ENCODE assay signal across 1 cellular context in genomic region chr7:94042381-94042780, GRCh38.
TF ChIP-seq lines count a peak whose summit lies in the region.

No MANE protein-coding gene starts in this region.

TF ChIP-seq in GM12878, 131 proteins besides CTCF, POLR2A, EP300 and RAD21 (continued from another document):
- TF ChIP-seq ZNF217 (IDR thresholded peaks at IDR 0.05) (0 out of 2 replicates have a peak, but pooled peaks have one; percentile 51), ESRRA (IDR thresholded peaks at IDR 0.05; ENCODE audit: low read length) (no peak), ZNF24 (IDR thresholded peaks at IDR 0.05) (no peak), RELB (IDR thresholded peaks at IDR 0.05; ENCODE audit: low read depth) (peak; percentile 30; the same call in 1 of the 2 replicates), EED (IDR thresholded peaks at IDR 0.05; ENCODE audit: low read depth) (no peak), POLR2AphosphoS5 (IDR thresholded peaks at IDR 0.05; ENCODE audit: low read length) (no peak), NBN (IDR thresholded peaks at IDR 0.05) (0 out of 2 replicates have a peak, but pooled peaks have one; percentile 36), SPI1 (IDR thresholded peaks at IDR 0.05; ENCODE audit: borderline replicate concordance, insufficient read depth, low read depth, low read length) (peak; percentile 97), MTA2 (IDR thresholded peaks at IDR 0.05; ENCODE audit: low read depth) (peak; percentile 60), MEF2B (IDR thresholded peaks at IDR 0.05; ENCODE audit: partially characterized antibody, poor library complexity, severe bottlenecking) (peak; percentile 63), ZBTB4 (CRISPR knock-in tag; IDR thresholded peaks at IDR 0.05) (no peak), SREBF2 (IDR thresholded peaks at IDR 0.05; ENCODE audit: low read length) (no peak), IKZF2 (IDR thresholded peaks at IDR 0.05) (peak; percentile 59 to 62; a peak in 2 of 4 replicates), NFIC (IDR thresholded peaks at IDR 0.05; ENCODE audit: low read depth, low read length) (0 out of 2 replicates have a peak, but pooled peaks have one; percentile 25), DPF2 (IDR thresholded peaks at IDR 0.05) (0 out of 2 replicates have a peak, but pooled peaks have one; percentile 64), CBFB (IDR thresholded peaks at IDR 0.05; ENCODE audit: low read depth) (no peak), EZH2 (IDR thresholded peaks at IDR 0.05; ENCODE audit: borderline replicate concordance, control insufficient read depth, low read depth, low read length) (no peak), HDAC2 (IDR thresholded peaks at IDR 0.05) (no peak)
- TF ChIP-seq, protein P1, sequence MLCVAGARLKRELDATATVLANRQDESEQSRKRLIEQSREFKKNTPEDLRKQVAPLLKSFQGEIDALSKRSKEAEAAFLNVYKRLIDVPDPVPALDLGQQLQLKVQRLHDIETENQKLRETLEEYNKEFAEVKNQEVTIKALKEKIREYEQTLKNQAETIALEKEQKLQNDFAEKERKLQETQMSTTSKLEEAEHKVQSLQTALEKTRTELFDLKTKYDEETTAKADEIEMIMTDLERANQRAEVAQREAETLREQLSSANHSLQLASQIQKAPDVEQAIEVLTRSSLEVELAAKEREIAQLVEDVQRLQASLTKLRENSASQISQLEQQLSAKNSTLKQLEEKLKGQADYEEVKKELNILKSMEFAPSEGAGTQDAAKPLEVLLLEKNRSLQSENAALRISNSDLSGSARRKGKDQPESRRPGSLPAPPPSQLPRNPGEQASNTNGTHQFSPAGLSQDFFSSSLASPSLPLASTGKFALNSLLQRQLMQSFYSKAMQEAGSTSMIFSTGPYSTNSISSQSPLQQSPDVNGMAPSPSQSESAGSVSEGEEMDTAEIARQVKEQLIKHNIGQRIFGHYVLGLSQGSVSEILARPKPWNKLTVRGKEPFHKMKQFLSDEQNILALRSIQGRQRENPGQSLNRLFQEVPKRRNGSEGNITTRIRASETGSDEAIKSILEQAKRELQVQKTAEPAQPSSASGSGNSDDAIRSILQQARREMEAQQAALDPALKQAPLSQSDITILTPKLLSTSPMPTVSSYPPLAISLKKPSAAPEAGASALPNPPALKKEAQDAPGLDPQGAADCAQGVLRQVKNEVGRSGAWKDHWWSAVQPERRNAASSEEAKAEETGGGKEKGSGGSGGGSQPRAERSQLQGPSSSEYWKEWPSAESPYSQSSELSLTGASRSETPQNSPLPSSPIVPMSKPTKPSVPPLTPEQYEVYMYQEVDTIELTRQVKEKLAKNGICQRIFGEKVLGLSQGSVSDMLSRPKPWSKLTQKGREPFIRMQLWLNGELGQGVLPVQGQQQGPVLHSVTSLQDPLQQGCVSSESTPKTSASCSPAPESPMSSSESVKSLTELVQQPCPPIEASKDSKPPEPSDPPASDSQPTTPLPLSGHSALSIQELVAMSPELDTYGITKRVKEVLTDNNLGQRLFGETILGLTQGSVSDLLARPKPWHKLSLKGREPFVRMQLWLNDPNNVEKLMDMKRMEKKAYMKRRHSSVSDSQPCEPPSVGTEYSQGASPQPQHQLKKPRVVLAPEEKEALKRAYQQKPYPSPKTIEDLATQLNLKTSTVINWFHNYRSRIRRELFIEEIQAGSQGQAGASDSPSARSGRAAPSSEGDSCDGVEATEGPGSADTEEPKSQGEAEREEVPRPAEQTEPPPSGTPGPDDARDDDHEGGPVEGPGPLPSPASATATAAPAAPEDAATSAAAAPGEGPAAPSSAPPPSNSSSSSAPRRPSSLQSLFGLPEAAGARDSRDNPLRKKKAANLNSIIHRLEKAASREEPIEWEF (IDR thresholded peaks at IDR 0.05; ENCODE audit: insufficient replicate concordance, low read depth, low read length), result peak; percentile 35
